8 cellular contexts compared by ENCODE assay signal in the genomic region with DNA sequence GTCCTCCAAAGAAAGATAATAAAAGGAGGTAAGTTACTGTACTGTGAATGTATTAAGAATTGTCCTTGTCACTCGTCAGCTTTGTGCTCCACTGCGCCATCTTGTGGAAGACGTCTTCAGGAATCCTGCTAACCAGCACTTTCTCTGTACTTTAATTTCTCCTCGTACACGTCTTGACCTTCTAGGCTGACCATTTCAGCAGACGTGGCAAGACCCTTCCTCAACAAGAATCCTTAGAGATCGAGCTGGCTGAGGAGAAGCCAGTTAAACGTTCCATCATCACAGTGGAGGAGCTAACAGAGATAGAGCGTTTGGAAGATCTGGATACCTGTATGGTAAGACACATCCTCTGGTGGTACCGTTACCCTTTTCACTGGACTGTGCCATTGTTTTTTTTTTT.
DNase-seq lines count a peak whose midpoint lies in the region; ATAC-seq and TF ChIP-seq lines count a peak whose summit lies in the region.

No MANE protein-coding gene starts in this region.

- H3K27ac ChIP-seq in HEK293 (ENCODE audit: extremely low read depth, low read depth, low read length) = no peak overlapping the region

- POLR2A ChIA-PET in BJ (lab: Charles Lee) = no interaction called here
- POLR2A ChIA-PET in HEK293 (lab: Yijun Ruan, JAX) = no interaction called here

- H3K36me3 ChIP-seq in BJ (ENCODE audit: control insufficient read depth, insufficient read depth, low read length) = no peaks in the 10 kb centered on the region
- H3K36me3 ChIP-seq in HEK293 (ENCODE audit: control insufficient read depth in 2 of 2, insufficient read depth in 1 of 2, low read length in 2 of 2) = no peaks in the 10 kb centered on the region

- no peaks in the 10 kb centered on the region for H3K4me1 ChIP-seq in HEK293 (ENCODE audit: control insufficient read depth, insufficient read depth, low read length)

- TF ChIP-seq CTCF in BJ (IDR thresholded peaks at IDR 0.05; ENCODE audit: insufficient read depth, low read depth, low read length) (peak; percentile 84), HEK293 (tag by site-specific recombination; IDR thresholded peaks at IDR 0.05) (peak; percentile 50; the same call in 1 of the 2 replicates), lower leg skin (IDR thresholded peaks at IDR 0.05) (no peak)

- intact Hi-C loops in lower leg skin (cut with DNase I; ENCODE audit: low total_unique reads) = no loop called here

- TF ChIP-seq POLR2A in lower leg skin (IDR thresholded peaks at IDR 0.05) = no peak

- H3K27me3 ChIP-seq in BJ (ENCODE audit: control insufficient read depth, insufficient read depth, low read length) = no peaks in the 10 kb centered on the region

- ATAC-seq in HG03342 (IDR thresholded peaks at IDR 0.05; ENCODE audit: unreplicated experiment) = no peak

- 20 to 23% methylated on average over 10 of the region's 10 CpGs for WGBS in lower leg skin, 2 donors

- CTCF ChIA-PET in BJ (lab: Yijun Ruan, JAX) (interaction anchor here (0.5 to 5.7 kb wide), 28 partner anchors 9 to 1578 kb away, joined by 3 to 35 read pairs (median 5); a partner anchor contains a TSS), HEK293 (lab: Yijun Ruan, JAX) (interaction anchor here (0.6 to 4.9 kb wide), 51 partner anchors 9 to 467 kb away, joined by 3 to 66 read pairs (median 4); no protein-coding TSS in a partner anchor)

- H3K9me3 ChIP-seq in HEK293 (ENCODE audit: control insufficient read depth, insufficient read depth, low read depth, low read length) = no peaks in the 10 kb centered on the region

- H3K4me3 ChIP-seq in BJ (ENCODE audit: low read depth, low read length) (no peak overlapping the region), HEK293 (ENCODE audit: low read depth, low read length) (no peak overlapping the region), lower leg skin (ENCODE audit: low read depth, poor library complexity, severe bottlenecking) (no peak overlapping the region)

- DNase-seq in BJ (ENCODE audit: low read depth) (peak; percentile 6), NCI-H69 (lab: John Stamatoyannopoulos, UW) (peak; percentile 78), dermis blood vessel endothelial cell (peak; percentile 90), lower leg skin (ENCODE audit: low spot score in 2 of 2) (peak; percentile 77 to 96)
- DNase-seq in activated CD4-positive, alpha-beta T cell treated with anti-CD3 and anti-CD28 coated beads, Interleukin-2, amount 50 U/mL, for 4 hours = peak; percentile 76 to 82
- DNase-seq in stimulated activated CD8-positive, alpha-beta memory T cell treated with anti-CD3 and anti-CD28 coated beads, Interleukin-12 subunit alpha, Interleukin-12 subunit beta, amount 100 ng/mL, for 1 hour (ENCODE audit: low read depth) = peak; percentile 57

TF ChIP-seq in HEK293, 187 proteins besides CTCF, POLR2A, EP300 and RAD21:
- TF ChIP-seq PRDM1 (tag by site-specific recombination; IDR thresholded peaks at IDR 0.05) = peak; percentile 74
- TF ChIP-seq ZNF2 (tag by site-specific recombination; IDR thresholded peaks at IDR 0.05) = no peak
- TF ChIP-seq ZNF654 (tag by site-specific recombination; IDR thresholded peaks at IDR 0.05; ENCODE audit: low read depth) = peak; percentile 54

Comparison
In these comparisons a context has a peak if more than half of its experiments do, and no peak if none do; other contexts are left out.
1. DNase-seq: peak in every context shown above with its lines; median percentile 90 in dermis blood vessel endothelial cell; 86 in lower leg skin; 79 in activated CD4-positive, alpha-beta T cell treated with anti-CD3 and anti-CD28 coated beads, Interleukin-2, amount 50 U/mL, for 4 hours; 78 in NCI-H69; 57 in stimulated activated CD8-positive, alpha-beta memory T cell treated with anti-CD3 and anti-CD28 coated beads, Interleukin-12 subunit alpha, Interleukin-12 subunit beta, amount 100 ng/mL, for 1 hour; 6 in BJ.
2. CTCF ChIP-seq: peak in BJ (single experiment) and HEK293 (single experiment); none in lower leg skin (0 of 3).